ENCODE assay signal across 1 cellular context in genomic region chr9:124661184-124661755, GRCh38.
TF ChIP-seq lines count a peak whose summit lies in the region.

No MANE protein-coding gene starts in this region.

TF ChIP-seq in SK-N-SH, 30 proteins besides CTCF, POLR2A, EP300 and RAD21 (continued from another document):
- TF ChIP-seq ZBTB33 (IDR thresholded peaks at IDR 0.05; ENCODE audit: borderline replicate concordance, low read depth) (no peak), TEAD4 (IDR thresholded peaks at IDR 0.05; ENCODE audit: borderline replicate concordance, insufficient read depth) (no peak), USF1 (IDR thresholded peaks at IDR 0.05; ENCODE audit: borderline replicate concordance, low read depth) (no peak), GABPA (IDR thresholded peaks at IDR 0.05; ENCODE audit: low read depth) (no peak), YY1 (IDR thresholded peaks at IDR 0.05; ENCODE audit: low read depth) (no peak), PBX3 (IDR thresholded peaks at IDR 0.05) (no peak), CHD2 (IDR thresholded peaks at IDR 0.05; ENCODE audit: low read length, partially characterized antibody) (no peak), RCOR1 (IDR thresholded peaks at IDR 0.05; ENCODE audit: low read length) (peak; percentile 27; the same call in 1 of the 2 replicates), IRF3 (IDR thresholded peaks at IDR 0.05; ENCODE audit: low read depth, low read length) (no peak), TAF1 (IDR thresholded peaks at IDR 0.05; ENCODE audit: borderline replicate concordance, low read depth, low read length) (peak; percentile 17; the same call in 1 of the 2 replicates), GATA2 (CRISPR knock-in tag; IDR thresholded peaks at IDR 0.05) (no peak), TCF12 (IDR thresholded peaks at IDR 0.05) (no peak)
